ENCODE assay signal across 8 cellular contexts in genomic region chr5:150489358-150490295, GRCh38. TPM values are rescaled to one million over a fixed set of nuclear protein-coding genes. Genes with fewer than 3 reads are reported as not detected.
DNase-seq lines count a peak whose midpoint lies in the region; ATAC-seq and TF ChIP-seq lines count a peak whose summit lies in the region.

No MANE protein-coding gene starts in this region.

- H3K9me3 Mint-ChIP-seq in brain (no peaks in the 10 kb centered on the region), naive B cell (no peaks in the 10 kb centered on the region)

- H3K36me3 Mint-ChIP-seq in brain = no peaks in the 10 kb centered on the region
- H3K36me3 Mint-ChIP-seq in naive B cell = no peaks in the 10 kb centered on the region

- no peak for TF ChIP-seq CTCF in brain (conservative IDR thresholded peaks at IDR 0.05)

- H3K27ac Mint-ChIP-seq in brain = peak overlapping the region in 4 of 5 experiments; percentile 74 to 89 (median 76)
- peak overlapping the region in 3 of 6 donors; percentile 68 to 89 (median 82) for H3K27ac Mint-ChIP-seq in naive B cell

- H3K4me3 Mint-ChIP-seq in brain = peak overlapping the region in 1 of 5 experiments; percentile 93
- peak overlapping the region in 5 of 8 donors; percentile 5 to 77 (median 32) for H3K4me3 Mint-ChIP-seq in naive B cell

- ATAC-seq in GM19463 (IDR thresholded peaks at IDR 0.05; ENCODE audit: unreplicated experiment) (peak; percentile 81), HG03442 (IDR thresholded peaks at IDR 0.05; ENCODE audit: unreplicated experiment) (peak; percentile 90), naive B cell (ENCODE audit: low read depth in 2 of 2) (peak; percentile 82 to 84)

- H3K4me1 Mint-ChIP-seq in brain (peaks cover 65% of the 10 kb centered on the region), naive B cell (peaks cover 42 to 51% (median 44%) of the 10 kb centered on the region in 3 donors)

- DNase-seq in AG08396 (ENCODE audit: low spot score) = peak; percentile 61
- peak; percentile 68 for DNase-seq in naive B cell
- DNase-seq in activated CD4-positive, alpha-beta T cell treated with anti-CD3 and anti-CD28 coated beads, Interleukin-2, amount 50 U/mL, for 48 hours = no peak
- no peak for DNase-seq in NCI-H146 treated with DMSO at 0.1 percent for 48 hours (lab: John Stamatoyannopoulos, UW; ENCODE audit: unreplicated experiment)
- no peak for DNase-seq in activated CD8-positive, alpha-beta memory T cell treated with anti-CD3 and anti-CD28 coated beads for 24 hours

- H3K27me3 Mint-ChIP-seq in brain (no peaks in the 10 kb centered on the region), naive B cell (no peaks in the 10 kb centered on the region)

RNA-seq across cellular contexts. Expression of gene NDST1, which starts 18.3 kb away (rescaled TPM):
- polyA plus RNA-seq in brain (ENCODE audit: insufficient read depth, low read depth, low replicate concordance) (40.0 TPM), naive B cell (ENCODE audit: low read depth in 6 of 6) (1 to 10 TPM in 2 of 6 donors, under 1 TPM in 4; 0.38 to 1.8 (median 0.73) TPM)

RNA-seq across cellular contexts. Expression of gene RPS14, which starts 40.1 kb away (rescaled TPM):
- 2,096 TPM for polyA plus RNA-seq in brain (ENCODE audit: insufficient read depth, low read depth, low replicate concordance)
- polyA plus RNA-seq in naive B cell (ENCODE audit: low read depth in 6 of 6) = 1,000 to 10,000 TPM; 4,594 to 6,671 (median 5,653) TPM

Comparison
In these comparisons a context has a peak if more than half of its experiments do, and no peak if none do; other contexts are left out.
1. DNase-seq: peak in AG08396 (single experiment) and naive B cell (single experiment); none in activated CD4-positive, alpha-beta T cell treated with anti-CD3 and anti-CD28 coated beads, Interleukin-2, amount 50 U/mL, for 48 hours (0 of 2), NCI-H146 treated with DMSO at 0.1 percent for 48 hours (single experiment) and activated CD8-positive, alpha-beta memory T cell treated with anti-CD3 and anti-CD28 coated beads for 24 hours (single experiment).
2. RNA of gene NDST1, which starts 18.3 kb away (polyA plus RNA-seq): 40.0 TPM in brain (single experiment); 0.38 to 1.8 TPM in naive B cell; every median in the first group is over 10 times any median in the second.
3. Peak in every context shown above with its lines, with median percentiles within 50 percentile points of each other: ATAC-seq.